Comparison of ENCODE assay signal across 17 cellular contexts in genomic region chr21:37263827-37264226, GRCh38. TPM values are rescaled to one million over a fixed set of nuclear protein-coding genes. Genes with fewer than 3 reads are reported as not detected.
DNase-seq lines count a peak whose midpoint lies in the region; TF ChIP-seq lines count a peak whose summit lies in the region.
"Had no signal": no experiment of that assay in that cellular context is flagged by ENCODE, and none has a peak within 500 bp of the region (broad histone marks: within the 10 kb centered on the region; RNA-seq: fewer than 3 reads in every experiment).

No MANE protein-coding gene starts in this region.

- TF ChIP-seq CTCF in AG10803 (conservative IDR thresholded peaks at IDR 0.05; ENCODE audit: low read length): no peak
- TF ChIP-seq CTCF in brain (conservative IDR thresholded peaks at IDR 0.05): no peak

- H3K4me1 Mint-ChIP-seq in brain: peaks cover 68% of the 10 kb centered on the region
- peaks cover 43% of the 10 kb centered on the region for H3K4me1 Mint-ChIP-seq in activated T-helper 2 cell treated with anti-CD3 and anti-CD28 coated beads, Interferon-gamma antibody, Interleukin-2, Interleukin-4, amounts not matched to agents 10 μg/mL and 5 μg/mL and 100 μg/mL, durations not matched to agents 14 hours and 24 hours and 36 hours (ENCODE audit: low read depth)

- peaks cover 1% of the 10 kb centered on the region for H3K4me1 ChIP-seq in mesenchymal stem cell (ENCODE audit: control insufficient read depth, insufficient read depth, low read depth, low read length)

- peak overlapping the region in 1 of 5 experiments; percentile 52 for H3K27ac Mint-ChIP-seq in brain
- no peak overlapping the region for H3K27ac Mint-ChIP-seq in activated T-helper 2 cell treated with anti-CD3 and anti-CD28 coated beads, Interferon-gamma antibody, Interleukin-2, Interleukin-4, amounts not matched to agents 10 μg/mL and 5 μg/mL and 100 μg/mL, durations not matched to agents 14 hours and 24 hours and 36 hours
- H3K27ac Mint-ChIP-seq: activated CD4-positive, alpha-beta T cell treated with anti-CD3 and anti-CD28 coated beads, Interleukin-2, amount 10 ng/mL, durations not matched to agents 7 days and 5 days; activated T-helper 1 cell treated with anti-CD3 and anti-CD28 coated beads, Interleukin-12 subunit alpha, Interleukin-12 subunit beta, Interleukin-2, Interleukin-4 antibody, amounts not matched to agents 30 ng/mL and 10 ng/mL and 1 ng/mL, durations not matched to agents 14 hours and 24 hours and 36 hours; B cell; stimulated activated naive CD8-positive, alpha-beta T cell treated with anti-CD3 and anti-CD28 coated beads, Interleukin-15, Interleukin-2, amounts not matched to agents 100 ng/mL and 50 ng/mL, for 24 hours had no signal

- H3K79me1 ChIP-seq in mesenchymal stem cell (replicated peaks; ENCODE audit: low read length, poor library complexity, severe bottlenecking): peaks cover 6% of the 10 kb centered on the region

- H2BK15ac ChIP-seq in mesenchymal stem cell (ENCODE audit: low read depth, poor library complexity, severe bottlenecking): no peak overlapping the region

- no peak overlapping the region for H2BK120ac ChIP-seq in mesenchymal stem cell (ENCODE audit: low read depth, low read length)

- no peak overlapping the region for H3K4ac ChIP-seq in mesenchymal stem cell (ENCODE audit: low read depth in 1 of 2, low read length in 2 of 2)

- H3K4me3 Mint-ChIP-seq in brain: peak overlapping the region in 4 of 5 experiments; percentile 16 to 66 (median 34)
- no peak overlapping the region for H3K4me3 Mint-ChIP-seq in activated T-helper 2 cell treated with anti-CD3 and anti-CD28 coated beads, Interferon-gamma antibody, Interleukin-2, Interleukin-4, amounts not matched to agents 10 μg/mL and 5 μg/mL and 100 μg/mL, durations not matched to agents 14 hours and 24 hours and 36 hours (ENCODE audit: low read depth)
- H3K4me3 Mint-ChIP-seq: B cell had no signal

- no peak overlapping the region for H4K8ac ChIP-seq in mesenchymal stem cell (ENCODE audit: low read length)

- H2AFZ ChIP-seq in mesenchymal stem cell (ENCODE audit: low read depth, low read length): no peak overlapping the region
- H2AFZ ChIP-seq: hepatocyte had no signal

- H3K9ac ChIP-seq in mesenchymal stem cell (ENCODE audit: low read length): no peak overlapping the region

- no peak overlapping the region for H3K23ac ChIP-seq in mesenchymal stem cell (ENCODE audit: low read length in 2 of 2)

- peaks cover 0 to 16% of the 10 kb centered on the region in 2 experiments for H3K36me3 ChIP-seq in mesenchymal stem cell (ENCODE audit: control insufficient read depth in 1 of 2, insufficient read depth in 2 of 2, low read depth in 1 of 2, low read length in 2 of 2)

- H2BK12ac ChIP-seq in mesenchymal stem cell (ENCODE audit: low read length in 2 of 2): no peak overlapping the region

- H3K27me3 ChIP-seq in mesenchymal stem cell (ENCODE audit: control insufficient read depth in 1 of 2, insufficient read depth in 1 of 2, low read length in 2 of 2): no peaks in the 10 kb centered on the region
- H3K27me3 ChIP-seq: hepatocyte had no signal

- H3K27me3 Mint-ChIP-seq in brain: peaks cover 5% of the 10 kb centered on the region
- H3K27me3 Mint-ChIP-seq in activated T-helper 2 cell treated with anti-CD3 and anti-CD28 coated beads, Interferon-gamma antibody, Interleukin-2, Interleukin-4, amounts not matched to agents 10 μg/mL and 5 μg/mL and 100 μg/mL, durations not matched to agents 14 hours and 24 hours and 36 hours (ENCODE audit: low read depth): no peaks in the 10 kb centered on the region
- H3K27me3 Mint-ChIP-seq: activated CD4-positive, alpha-beta T cell treated with anti-CD3 and anti-CD28 coated beads, Interleukin-2, amount 10 ng/mL, durations not matched to agents 7 days and 5 days; B cell; stimulated activated naive CD8-positive, alpha-beta T cell treated with anti-CD3 and anti-CD28 coated beads, Interleukin-15, Interleukin-2, amounts not matched to agents 100 ng/mL and 50 ng/mL, for 24 hours had no signal

- H3K27ac ChIP-seq in mesenchymal stem cell (ENCODE audit: low read length, poor library complexity, severe bottlenecking) (no peak overlapping the region), substantia nigra (ENCODE audit: low read depth, low read length, poor library complexity, severe bottlenecking) (no peak overlapping the region)
- H3K27ac ChIP-seq: hepatocyte had no signal

- no peak overlapping the region for H2BK5ac ChIP-seq in mesenchymal stem cell (ENCODE audit: low read depth, low read length, poor library complexity, severe bottlenecking)

- WGBS in mesenchymal stem cell: 93% methylated on average over 4 of the region's 5 CpGs

- no peak overlapping the region for H2AK5ac ChIP-seq in mesenchymal stem cell (ENCODE audit: low read length, severe bottlenecking)

- intact Hi-C loops in activated T-helper 2 cell treated with anti-CD3 and anti-CD28 coated beads, Interferon-gamma antibody, Interleukin-2, Interleukin-4, amounts not matched to agents 10 μg/mL and 5 μg/mL and 100 μg/mL, durations not matched to agents 14 hours and 24 hours and 36 hours (cut with micrococcal nuclease): no loop called here

- DNase-seq in AG10803 (ENCODE audit: low read depth) (peak; percentile 60), ELR (ENCODE audit: low read depth) (peak; percentile 34), mesenchymal stem cell (peak; percentile 36), NCI-H1417 (lab: John Stamatoyannopoulos, UW) (no peak), substantia nigra (lab: John Stamatoyannopoulos, UW) (no peak), NCI-H1105 (lab: John Stamatoyannopoulos, UW) (no peak)
- no peak for DNase-seq in activated T-helper 2 cell treated with anti-CD3 and anti-CD28 coated beads, Interferon-gamma antibody, Interleukin-2, Interleukin-4, amounts not matched to agents 10 μg/mL and 5 μg/mL and 100 μg/mL, durations not matched to agents 14 hours and 24 hours and 36 hours (ENCODE audit: low spot score)
- DNase-seq: activated CD4-positive, alpha-beta T cell treated with anti-CD3 and anti-CD28 coated beads, Interleukin-2, amount 10 ng/mL, durations not matched to agents 7 days and 5 days; cortex of kidney; DMS 273 treated with DMSO at 0.1 percent for 48 hours; left cardiac atrium; NCI-H1436 treated with DMSO at 0.1 percent for 48 hours had no signal

- no peak overlapping the region for H3K18ac ChIP-seq in mesenchymal stem cell (ENCODE audit: low read depth in 1 of 2, low read length in 2 of 2)

- no peak overlapping the region for H3K4me2 ChIP-seq in mesenchymal stem cell (ENCODE audit: low read length, poor library complexity, severe bottlenecking)
- H3K4me2 ChIP-seq: hepatocyte had no signal

- H3K9me3 Mint-ChIP-seq in brain: peaks cover 0 to 6% (median 0%) of the 10 kb centered on the region in 5 experiments
- H3K9me3 Mint-ChIP-seq in activated T-helper 2 cell treated with anti-CD3 and anti-CD28 coated beads, Interferon-gamma antibody, Interleukin-2, Interleukin-4, amounts not matched to agents 10 μg/mL and 5 μg/mL and 100 μg/mL, durations not matched to agents 14 hours and 24 hours and 36 hours: no peaks in the 10 kb centered on the region
- H3K9me3 Mint-ChIP-seq: activated CD4-positive, alpha-beta T cell treated with anti-CD3 and anti-CD28 coated beads, Interleukin-2, amount 10 ng/mL, durations not matched to agents 7 days and 5 days; activated T-helper 1 cell treated with anti-CD3 and anti-CD28 coated beads, Interleukin-12 subunit alpha, Interleukin-12 subunit beta, Interleukin-2, Interleukin-4 antibody, amounts not matched to agents 30 ng/mL and 10 ng/mL and 1 ng/mL, durations not matched to agents 14 hours and 24 hours and 36 hours; stimulated activated naive CD8-positive, alpha-beta T cell treated with anti-CD3 and anti-CD28 coated beads, Interleukin-15, Interleukin-2, amounts not matched to agents 100 ng/mL and 50 ng/mL, for 24 hours had no signal

- peak overlapping the region in 1 of 2 experiments; percentile 19 for H3K14ac ChIP-seq in mesenchymal stem cell (ENCODE audit: low read length in 2 of 2)

- H3K36me3 Mint-ChIP-seq in brain: peaks cover 19% of the 10 kb centered on the region
- H3K36me3 Mint-ChIP-seq in activated T-helper 2 cell treated with anti-CD3 and anti-CD28 coated beads, Interferon-gamma antibody, Interleukin-2, Interleukin-4, amounts not matched to agents 10 μg/mL and 5 μg/mL and 100 μg/mL, durations not matched to agents 14 hours and 24 hours and 36 hours (ENCODE audit: low read depth): peaks cover 50% of the 10 kb centered on the region

- H3K4me3 ChIP-seq in AG10803 (ENCODE audit: low read length) (no peak overlapping the region), mesenchymal stem cell (ENCODE audit: insufficient read depth in 1 of 2, low read depth in 1 of 2, low read length in 2 of 2) (no peak overlapping the region)
- H3K4me3 ChIP-seq: hepatocyte had no signal

- no peaks in the 10 kb centered on the region for H3K9me3 ChIP-seq in mesenchymal stem cell (ENCODE audit: control insufficient read depth, low read length)

- H4K91ac ChIP-seq in mesenchymal stem cell (ENCODE audit: low read length): no peak overlapping the region

RNA-seq across cellular contexts. Expression of gene VPS26C, which starts 3.3 kb away (rescaled TPM):
- 26.1 TPM for polyA plus RNA-seq in brain (ENCODE audit: insufficient read depth, low read depth, low replicate concordance)
- 51.2 TPM for polyA plus RNA-seq in mesenchymal stem cell (2013, experiment 1 of 2)
- 50.0 TPM for polyA plus RNA-seq in mesenchymal stem cell (2013, experiment 2 of 2)
- 58.0 and 59.4 TPM in 2 replicates for total RNA-seq in activated T-helper 2 cell treated with anti-CD3 and anti-CD28 coated beads, Interferon-gamma antibody, Interleukin-2, Interleukin-4, amounts not matched to agents 10 μg/mL and 5 μg/mL and 100 μg/mL, durations not matched to agents 14 hours and 24 hours and 36 hours

Comparison
In these comparisons a context has a peak if more than half of its experiments do, and no peak if none do; other contexts are left out.
1. DNase-seq: peak in AG10803 (single experiment), ELR (single experiment) and mesenchymal stem cell (single experiment); none in NCI-H1417 (0 of 3), substantia nigra (0 of 49), NCI-H1105 (single experiment) and activated T-helper 2 cell treated with anti-CD3 and anti-CD28 coated beads, Interferon-gamma antibody, Interleukin-2, Interleukin-4, amounts not matched to agents 10 μg/mL and 5 μg/mL and 100 μg/mL, durations not matched to agents 14 hours and 24 hours and 36 hours (single experiment).